In the genomic region with DNA sequence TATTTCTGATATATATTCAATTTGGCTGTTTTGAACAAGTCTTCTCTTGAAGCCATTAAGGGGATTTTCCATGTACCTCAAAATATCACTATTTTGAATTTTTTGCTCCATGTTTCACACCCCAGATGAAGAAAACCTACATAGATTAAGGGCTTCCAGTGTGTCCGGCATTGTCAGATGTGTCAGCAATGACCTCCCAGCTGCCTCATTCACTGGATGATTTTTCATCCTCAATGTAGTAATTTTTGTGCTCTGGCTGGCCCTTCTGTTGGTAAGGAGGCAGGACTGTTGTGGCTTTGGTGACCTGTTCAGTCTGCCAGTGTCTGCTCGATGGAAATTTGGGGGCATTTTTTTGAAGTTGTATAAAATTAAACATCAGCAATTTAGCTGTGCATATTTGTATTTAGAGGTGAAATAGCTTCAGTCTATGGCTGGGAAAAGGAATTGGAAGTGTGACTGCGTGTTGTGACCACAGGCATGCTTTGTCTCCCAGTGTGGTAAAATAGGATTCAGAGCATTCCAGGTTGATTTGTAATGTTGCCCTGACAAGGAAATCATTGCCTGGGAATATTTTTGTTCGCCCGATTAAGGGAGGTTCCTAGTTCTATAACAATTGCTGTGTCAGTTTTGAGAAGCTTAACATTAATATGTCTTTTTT, we compare ENCODE assay signal across 12 cellular contexts.
DNase-seq lines count a peak whose midpoint lies in the region; ATAC-seq and TF ChIP-seq lines count a peak whose summit lies in the region.
"Had no signal": no experiment of that assay in that cellular context is flagged by ENCODE, and none has a peak within 500 bp of the region (broad histone marks: within the 10 kb centered on the region; RNA-seq: fewer than 3 reads in every experiment).

No MANE protein-coding gene starts in this region.

- no peaks in the 10 kb centered on the region for H3K9me3 Mint-ChIP-seq in natural killer cell treated with Interleukin-12 subunit alpha and Interleukin-12 subunit beta and Interleukin-15 and Interleukin-18, amount 100 ng/mL, for 72 hours
- H3K9me3 Mint-ChIP-seq: dendritic cell treated with granulocyte-macrophage colony-stimulating factor and Interleukin-4, amounts not matched to agents 40 ng/mL and 50 ng/mL, for 4 days had no signal

- TF ChIP-seq CTCF in HFF-Myc (IDR thresholded peaks at IDR 0.05; ENCODE audit: low read depth, low read length, missing control alignments): no peak

- H3K4me3 Mint-ChIP-seq in natural killer cell treated with Interleukin-12 subunit alpha and Interleukin-12 subunit beta and Interleukin-15 and Interleukin-18, amount 100 ng/mL, for 72 hours: no peak overlapping the region
- H3K4me3 Mint-ChIP-seq: dendritic cell treated with granulocyte-macrophage colony-stimulating factor and Interleukin-4, amounts not matched to agents 40 ng/mL and 50 ng/mL, for 4 days; immature natural killer cell had no signal

- peaks cover 0 to 6% of the 10 kb centered on the region in 2 donors for H3K27me3 Mint-ChIP-seq in natural killer cell treated with Interleukin-12 subunit alpha and Interleukin-12 subunit beta and Interleukin-15 and Interleukin-18, amount 100 ng/mL, for 72 hours

- no peak overlapping the region for H3K27ac Mint-ChIP-seq in natural killer cell treated with Interleukin-12 subunit alpha and Interleukin-12 subunit beta and Interleukin-15 and Interleukin-18, amount 100 ng/mL, for 72 hours
- H3K27ac Mint-ChIP-seq: dendritic cell treated with granulocyte-macrophage colony-stimulating factor and Interleukin-4, amounts not matched to agents 40 ng/mL and 50 ng/mL, for 4 days; immature natural killer cell had no signal

- no peak overlapping the region for H3K4me3 ChIP-seq in HFF-Myc (replicated peaks; ENCODE audit: low read depth, low read length)
- H3K4me3 ChIP-seq: psoas muscle had no signal

- no peaks in the 10 kb centered on the region for H3K36me3 Mint-ChIP-seq in natural killer cell treated with Interleukin-12 subunit alpha and Interleukin-12 subunit beta and Interleukin-15 and Interleukin-18, amount 100 ng/mL, for 72 hours
- H3K36me3 Mint-ChIP-seq: immature natural killer cell had no signal

- H3K4me1 Mint-ChIP-seq in natural killer cell treated with Interleukin-12 subunit alpha and Interleukin-12 subunit beta and Interleukin-15 and Interleukin-18, amount 100 ng/mL, for 72 hours (ENCODE audit: low read depth in 2 of 2): no peaks in the 10 kb centered on the region
- H3K4me1 Mint-ChIP-seq: immature natural killer cell had no signal

- DNase-seq in HFF-Myc (ENCODE audit: extremely low read depth, low read depth): peak; percentile 70
- peak; percentile 94 for DNase-seq in amniotic epithelial cell (ENCODE audit: low read depth)
- peak; percentile 41 for DNase-seq in fibroblast of the conjunctiva (ENCODE audit: low read depth)
- DNase-seq in smooth muscle cell of the brain vasculature (ENCODE audit: low read depth, low spot score): peak; percentile 73
- no peak for DNase-seq in NCI-H748 treated with DMSO at 0.1 percent for 48 hours (lab: John Stamatoyannopoulos, UW)
- no peak for DNase-seq in natural killer cell treated with Interleukin-12 subunit alpha and Interleukin-12 subunit beta and Interleukin-15 and Interleukin-18, amount 100 ng/mL, for 72 hours (ENCODE audit: low spot score)
- no peak for DNase-seq in NCI-H526 (lab: John Stamatoyannopoulos, UW)
- DNase-seq: immature natural killer cell, NCI-H510A, psoas muscle had no signal

- no peak for ATAC-seq in natural killer cell treated with Interleukin-12 subunit alpha and Interleukin-12 subunit beta and Interleukin-15 and Interleukin-18, amount 100 ng/mL, for 72 hours
- no peak for ATAC-seq in GM19351 (IDR thresholded peaks at IDR 0.05; ENCODE audit: unreplicated experiment)

Comparison
In these comparisons a context has a peak if more than half of its experiments do, and no peak if none do; other contexts are left out.
1. DNase-seq: peak in HFF-Myc (single experiment), amniotic epithelial cell (single experiment), fibroblast of the conjunctiva (single experiment) and smooth muscle cell of the brain vasculature (single experiment); none in NCI-H748 treated with DMSO at 0.1 percent for 48 hours (single experiment), natural killer cell treated with Interleukin-12 subunit alpha and Interleukin-12 subunit beta and Interleukin-15 and Interleukin-18, amount 100 ng/mL, for 72 hours (single experiment) and NCI-H526 (0 of 2).